Comparison of ENCODE assay signal across 19 cellular contexts in genomic region chr7:94195813-94196212, GRCh38.
DNase-seq lines count a peak whose midpoint lies in the region; ATAC-seq, FAIRE-seq and TF ChIP-seq lines count a peak whose summit lies in the region.
"Had no signal": no experiment of that assay in that cellular context is flagged by ENCODE, and none has a peak within 500 bp of the region (broad histone marks: within the 10 kb centered on the region; RNA-seq: fewer than 3 reads in every experiment).

No MANE protein-coding gene starts in this region.

- peak; percentile 11 for DNase-seq in ELR (ENCODE audit: low read depth)
- no peak for DNase-seq in RCC 7860 (ENCODE audit: low spot score)
- no peak for DNase-seq in endothelial cell of umbilical vein (ENCODE audit: low read depth, low spot score)
- no peak for DNase-seq in upper lobe of left lung
- no peak for DNase-seq in stimulated activated naive CD8-positive, alpha-beta T cell treated with anti-CD3 and anti-CD28 coated beads, Interleukin-15, amount 100 ng/mL, for 72 hours
- DNase-seq: BE2C; CD4-positive, alpha-beta memory T cell; DMS79; GF-D8; H7 had no signal

- TF ChIP-seq EP300 in upper lobe of left lung (IDR thresholded peaks at IDR 0.05): no peak

- peak overlapping the region; percentile 18 for H3K4me2 ChIP-seq in endothelial cell of umbilical vein (ENCODE audit: insufficient read depth, low read length)
- H3K4me2 ChIP-seq: GM23338 had no signal

- CTCF ChIA-PET in endothelial cell of umbilical vein (lab: Charles Lee): interaction anchor here (0.7 kb wide), 1 partner anchor 9 kb away, joined by 3 read pairs; no protein-coding TSS in a partner anchor

- peaks cover 10% of the 10 kb centered on the region for H3K4me1 ChIP-seq in endothelial cell of umbilical vein (ENCODE audit: control insufficient read depth, extremely low read depth, insufficient read depth, low read length)
- no peaks in the 10 kb centered on the region for H3K4me1 ChIP-seq in upper lobe of left lung
- H3K4me1 ChIP-seq: BE2C had no signal

- H3K27me3 Mint-ChIP-seq in stimulated activated naive CD8-positive, alpha-beta T cell treated with anti-CD3 and anti-CD28 coated beads, Interleukin-15, amount 100 ng/mL, for 72 hours: no peaks in the 10 kb centered on the region

- no peak overlapping the region for H3K9ac ChIP-seq in endothelial cell of umbilical vein (replicated peaks; ENCODE audit: extremely low read depth, insufficient read depth, low read length)

- no peak overlapping the region for H3K27ac Mint-ChIP-seq in stimulated activated naive CD8-positive, alpha-beta T cell treated with anti-CD3 and anti-CD28 coated beads, Interleukin-15, amount 100 ng/mL, for 72 hours
- H3K27ac Mint-ChIP-seq: CD4-positive, alpha-beta memory T cell; GM23338 had no signal

- H3K9me1 ChIP-seq in endothelial cell of umbilical vein (replicated peaks; ENCODE audit: control insufficient read depth, extremely low read depth, insufficient read depth, low read length): no peaks in the 10 kb centered on the region

- peaks cover 0 to 8% of the 10 kb centered on the region in 2 donors for H3K9me3 Mint-ChIP-seq in stimulated activated naive CD8-positive, alpha-beta T cell treated with anti-CD3 and anti-CD28 coated beads, Interleukin-15, amount 100 ng/mL, for 72 hours
- H3K9me3 Mint-ChIP-seq: GM23338 had no signal

- TF ChIP-seq CTCF in endothelial cell of umbilical vein (IDR thresholded peaks at IDR 0.05; ENCODE audit: extremely low read depth in 1 of 2, insufficient read depth in 1 of 2, low read depth in 1 of 2, low read length in 2 of 2) (no peak), upper lobe of left lung (IDR thresholded peaks at IDR 0.05) (no peak)

- ATAC-seq in HG03457 (IDR thresholded peaks at IDR 0.05; ENCODE audit: unreplicated experiment) (no peak), upper lobe of left lung (ENCODE audit: low FRiP score in 2 of 2) (no peak), GM21528 (IDR thresholded peaks at IDR 0.05; ENCODE audit: low FRiP score, unreplicated experiment) (no peak)
- ATAC-seq in stimulated activated naive CD8-positive, alpha-beta T cell treated with anti-CD3 and anti-CD28 coated beads, Interleukin-15, amount 100 ng/mL, for 72 hours: no peak
- ATAC-seq: GM23338, HepG2 had no signal

- dilution Hi-C loops in endothelial cell of umbilical vein (cut with MboI; ENCODE audit: extremely low pct_ligation_motif_present, low sequenced_read_pairs): no loop called here

- no peaks in the 10 kb centered on the region for H3K79me2 ChIP-seq in endothelial cell of umbilical vein (ENCODE audit: control insufficient read depth, insufficient read depth, low read length)

- H3K27me3 ChIP-seq in endothelial cell of umbilical vein (ENCODE audit: control insufficient read depth in 2 of 2, insufficient read depth in 2 of 2, low read length in 2 of 2) (no peaks in the 10 kb centered on the region), upper lobe of left lung (no peaks in the 10 kb centered on the region)
- H3K27me3 ChIP-seq: BE2C had no signal

- no peak overlapping the region for H3K4me3 Mint-ChIP-seq in stimulated activated naive CD8-positive, alpha-beta T cell treated with anti-CD3 and anti-CD28 coated beads, Interleukin-15, amount 100 ng/mL, for 72 hours
- H3K4me3 Mint-ChIP-seq: CD4-positive, alpha-beta memory T cell; GM23338 had no signal

- intact Hi-C loops in endothelial cell of umbilical vein (cut with micrococcal nuclease): no loop called here

- H4K20me1 ChIP-seq in endothelial cell of umbilical vein (replicated peaks; ENCODE audit: control insufficient read depth, extremely low read depth, insufficient read depth, low read length): no peaks in the 10 kb centered on the region

- no peaks in the 10 kb centered on the region for H3K9me3 ChIP-seq in endothelial cell of umbilical vein (replicated peaks; ENCODE audit: control insufficient read depth, insufficient read depth, low read length)
- H3K9me3 ChIP-seq in upper lobe of left lung: no peaks in the 10 kb centered on the region
- H3K9me3 ChIP-seq: BE2C had no signal

- no TSS peak for BruUV-seq in endothelial cell of umbilical vein (replicated peaks; lab: Mats Ljungman, UMichigan)

- H3K27ac ChIP-seq in endothelial cell of umbilical vein (ENCODE audit: insufficient read depth, low read depth, low read length): no peak overlapping the region
- H3K27ac ChIP-seq in upper lobe of left lung: no peak overlapping the region
- H3K27ac ChIP-seq: 22Rv1, C4-2B had no signal

- H3K4me1 Mint-ChIP-seq in stimulated activated naive CD8-positive, alpha-beta T cell treated with anti-CD3 and anti-CD28 coated beads, Interleukin-15, amount 100 ng/mL, for 72 hours: no peaks in the 10 kb centered on the region
- H3K4me1 Mint-ChIP-seq: CD4-positive, alpha-beta memory T cell had no signal

- H2AFZ ChIP-seq in endothelial cell of umbilical vein (ENCODE audit: low read depth, low read length): peak overlapping the region; percentile 3
- H2AFZ ChIP-seq: GM23338 had no signal

- TF ChIP-seq POLR2A in endothelial cell of umbilical vein (IDR thresholded peaks at IDR 0.05; ENCODE audit: low read depth, low read length): no peak
- TF ChIP-seq POLR2A in upper lobe of left lung (IDR thresholded peaks at IDR 0.05): no peak

- 86% methylated on average over 1 of the region's 1 CpG for whole genome bisulfite sequencing in upper lobe of left lung, 2 donors

- POLR2A ChIA-PET in endothelial cell of umbilical vein (lab: Charles Lee): no interaction called here

- FAIRE-seq in A204.1 (lab: Jason Lieb, UNC) (peak; percentile 72), RCC 7860 (lab: Jason Lieb, UNC) (peak; percentile 44), endothelial cell of umbilical vein (lab: Jason Lieb, UNC) (peak; percentile 40)
- FAIRE-seq: GM19239, HepG2, HTR-8/SVneo had no signal

- H3K36me3 ChIP-seq in endothelial cell of umbilical vein (ENCODE audit: control insufficient read depth in 2 of 2, extremely low read depth in 1 of 2, insufficient read depth in 2 of 2, low read length in 2 of 2) (no peaks in the 10 kb centered on the region), upper lobe of left lung (no peaks in the 10 kb centered on the region)
- H3K36me3 ChIP-seq: BE2C had no signal

- H3K4me3 ChIP-seq in endothelial cell of umbilical vein (replicated peaks in 1 of 3; ENCODE audit: insufficient read depth in 1 of 3, low read depth in 1 of 3, low read length in 3 of 3): no peak overlapping the region
- no peak overlapping the region for H3K4me3 ChIP-seq in upper lobe of left lung
- H3K4me3 ChIP-seq: GM23338 had no signal

TF ChIP-seq in endothelial cell of umbilical vein, 7 proteins besides CTCF, POLR2A, EP300 and RAD21:
- TF ChIP-seq JUN (IDR thresholded peaks at IDR 0.05; ENCODE audit: borderline replicate concordance, insufficient read depth, insufficient read length, low read depth): no peak
- peak; percentile 33 for TF ChIP-seq GATA2 (IDR thresholded peaks at IDR 0.05; ENCODE audit: insufficient read depth, insufficient read length, low read depth, low read length)
